12 cellular contexts compared by ENCODE assay signal in genomic region chr12:6602526-6602925, GRCh38. TPM values are rescaled to one million over a fixed set of nuclear protein-coding genes. Genes with fewer than 3 reads are reported as not detected.
DNase-seq lines count a peak whose midpoint lies in the region; ATAC-seq and TF ChIP-seq lines count a peak whose summit lies in the region.
"Had no signal": no experiment of that assay in that cellular context is flagged by ENCODE, and none has a peak within 500 bp of the region (broad histone marks: within the 10 kb centered on the region; RNA-seq: fewer than 3 reads in every experiment).

No MANE protein-coding gene starts in this region.

- no peaks in the 10 kb centered on the region for H3K27me3 ChIP-seq in osteoblast (ENCODE audit: insufficient read depth, low read length)
- H3K27me3 ChIP-seq: thyroid gland had no signal

- peaks cover 80% of the 10 kb centered on the region for H3K79me2 ChIP-seq in osteoblast (ENCODE audit: insufficient read depth, low read length)

- TF ChIP-seq CTCF in AG10803 (conservative IDR thresholded peaks at IDR 0.05; ENCODE audit: low read length) (no peak), coronary artery (IDR thresholded peaks at IDR 0.05) (no peak), osteoblast (IDR thresholded peaks at IDR 0.05; ENCODE audit: extremely low read depth, low read depth, low read length) (no peak)

- no peaks in the 10 kb centered on the region for H3K9me3 ChIP-seq in osteoblast (ENCODE audit: low read depth, low read length)
- H3K9me3 ChIP-seq: thyroid gland had no signal

- peaks cover 54% of the 10 kb centered on the region for H3K36me3 ChIP-seq in osteoblast (ENCODE audit: insufficient read depth, low read length)

- DNase-seq in AG10803 (ENCODE audit: low read depth) (no peak), coronary artery (ENCODE audit: low spot score) (no peak), osteoblast (ENCODE audit: insufficient read length, low spot score, missing footprints) (no peak), SK-N-DZ (ENCODE audit: low spot score) (no peak), GM03348 (ENCODE audit: low spot score) (no peak)
- DNase-seq in Jurkat, Clone E6-1 (ENCODE audit: low read depth, low spot score), result no peak
- DNase-seq: DMS53, GOT3, NCI-H1105 treated with DMSO at 0.1 percent for 48 hours had no signal

- H3K27ac ChIP-seq in coronary artery (peak overlapping the region; percentile 80 to 98), osteoblast (ENCODE audit: low read depth, low read length) (peak overlapping the region; percentile 9)

- ATAC-seq in HG03280 (IDR thresholded peaks at IDR 0.05; ENCODE audit: unreplicated experiment) (no peak), GM18868 (IDR thresholded peaks at IDR 0.05; ENCODE audit: unreplicated experiment) (no peak)

- H4K20me1 ChIP-seq in osteoblast (ENCODE audit: insufficient read depth, low read length), result peaks cover 52% of the 10 kb centered on the region

- H3K4me1 ChIP-seq in osteoblast (ENCODE audit: insufficient read depth, low read length), result peaks cover 35% of the 10 kb centered on the region

- no peak overlapping the region for H2AFZ ChIP-seq in osteoblast (ENCODE audit: low read length)

- H3K4me3 ChIP-seq in AG10803 (ENCODE audit: low read length) (peak overlapping the region; percentile 43; the same call in 1 of the 2 replicates), coronary artery (peak overlapping the region; percentile 2), osteoblast (ENCODE audit: insufficient read depth, low read length) (peak overlapping the region; percentile 1)
- peak overlapping the region; percentile 40 for H3K4me3 ChIP-seq in Jurkat, Clone E6-1 (ENCODE audit: low read length)
- H3K4me3 ChIP-seq: thyroid gland had no signal

- H3K4me2 ChIP-seq in osteoblast (ENCODE audit: insufficient read depth, low read length), result peak overlapping the region; percentile 62

RNA-seq across cellular contexts. Expression of gene CHD4, which starts 4.7 kb away (rescaled TPM):
- 113 TPM for polyA plus RNA-seq in Jurkat, Clone E6-1 (2012; ENCODE audit: insufficient read depth, insufficient read length)
- 238 and 259 TPM in 2 replicates for total RNA-seq in osteoblast
- polyA plus RNA-seq in SK-N-DZ (2014; cell fraction: cytosol; rRNA removed), result 266 and 275 TPM in 2 replicates
- 459 and 474 TPM in 2 replicates for polyA plus RNA-seq in SK-N-DZ (2014; cell fraction: nucleus; rRNA removed)

RNA-seq across cellular contexts. Expression of gene LPAR5, which starts 33.2 kb away (rescaled TPM):
- polyA plus RNA-seq in Jurkat, Clone E6-1 (2012; ENCODE audit: insufficient read depth, insufficient read length), result 10.9 TPM
- total RNA-seq in osteoblast, result under 0.01 TPM in 1 of 2 replicates, not detected in the other
- polyA plus RNA-seq in SK-N-DZ (2014; cell fraction: cytosol; rRNA removed), result 0.29 and 1.1 TPM in 2 replicates
- 0.17 TPM in 1 of 2 replicates, not detected in the other for polyA plus RNA-seq in SK-N-DZ (2014; cell fraction: nucleus; rRNA removed)

RNA-seq across cellular contexts. Expression of gene NOP2, which starts 34.4 kb away (rescaled TPM):
- 91.1 TPM for polyA plus RNA-seq in Jurkat, Clone E6-1 (2012; ENCODE audit: insufficient read depth, insufficient read length)
- total RNA-seq in osteoblast, result 18.3 and 21.4 TPM in 2 replicates
- 98.4 and 102 TPM in 2 replicates for polyA plus RNA-seq in SK-N-DZ (2014; cell fraction: cytosol; rRNA removed)
- 461 and 536 TPM in 2 replicates for polyA plus RNA-seq in SK-N-DZ (2014; cell fraction: nucleus; rRNA removed)

RNA-seq across cellular contexts. Expression of gene ACRBP, which starts 44.7 kb away (rescaled TPM):
- polyA plus RNA-seq in Jurkat, Clone E6-1 (2012; ENCODE audit: insufficient read depth, insufficient read length), result 6.0 TPM
- total RNA-seq in osteoblast, result under 0.01 and 0.36 TPM in 2 replicates
- polyA plus RNA-seq in SK-N-DZ (2014; cell fraction: cytosol; rRNA removed), result 2.4 and 2.7 TPM in 2 replicates
- 7.0 and 22.6 TPM in 2 replicates for polyA plus RNA-seq in SK-N-DZ (2014; cell fraction: nucleus; rRNA removed)

RNA-seq across cellular contexts. Expression of gene IFFO1, which starts 46.7 kb away (rescaled TPM):
- polyA plus RNA-seq in Jurkat, Clone E6-1 (2012; ENCODE audit: insufficient read depth, insufficient read length), result 21.3 TPM
- 12.7 and 13.4 TPM in 2 replicates for total RNA-seq in osteoblast
- 21.3 and 26.0 TPM in 2 replicates for polyA plus RNA-seq in SK-N-DZ (2014; cell fraction: cytosol; rRNA removed)
- 84.3 and 84.6 TPM in 2 replicates for polyA plus RNA-seq in SK-N-DZ (2014; cell fraction: nucleus; rRNA removed)
